17 cellular contexts compared by ENCODE assay signal in the genomic region with DNA sequence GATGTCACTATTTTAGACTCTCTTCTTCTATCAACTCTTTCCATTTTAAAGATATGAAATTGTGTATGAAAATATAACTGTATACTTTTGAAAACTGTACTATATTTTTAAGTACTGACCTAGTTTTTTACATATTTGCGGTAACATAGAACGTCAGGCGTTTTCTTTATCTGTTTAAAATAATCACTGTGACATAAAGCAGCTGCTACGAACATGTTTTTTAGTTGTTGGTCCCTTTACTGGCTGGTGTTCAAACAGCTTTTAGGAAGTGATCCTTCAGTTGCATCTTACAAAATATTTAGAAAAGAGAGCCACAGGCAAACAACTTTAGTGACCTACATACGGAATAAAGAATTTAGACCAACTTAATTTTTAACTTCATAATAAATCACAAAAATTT.
DNase-seq lines count a peak whose midpoint lies in the region; ATAC-seq, FAIRE-seq and TF ChIP-seq lines count a peak whose summit lies in the region.
"Had no signal": no experiment of that assay in that cellular context is flagged by ENCODE, and none has a peak within 500 bp of the region (broad histone marks: within the 10 kb centered on the region; RNA-seq: fewer than 3 reads in every experiment).

No MANE protein-coding gene starts in this region.

- peak; percentile 39 for ATAC-seq in Right ventricle myocardium inferior
- no peak for ATAC-seq in WTC11

- no peaks in the 10 kb centered on the region for H3K36me3 ChIP-seq in vagina

- no peaks in the 10 kb centered on the region for H3K9me3 ChIP-seq in vagina
- H3K9me3 ChIP-seq: thyroid gland had no signal

- H3K4me1 Mint-ChIP-seq in WTC11 = peaks cover 20% of the 10 kb centered on the region
- H3K4me1 Mint-ChIP-seq: activated CD4-positive, alpha-beta T cell treated with anti-CD3 and anti-CD28 coated beads, Interleukin-2, amount 10 ng/mL, durations not matched to agents 7 days and 5 days had no signal

- DNase-seq in Right ventricle myocardium inferior (ENCODE audit: missing footprints) (no peak), cardiac septum (ENCODE audit: low spot score) (no peak), fibroblast of gingiva (ENCODE audit: low read depth) (peak; percentile 60), myocyte (ENCODE audit: low read depth) (peak; percentile 60), vagina (ENCODE audit: extremely low spot score in 2 of 2) (no peak), activated gamma-delta T cell treated with Interleukin-2 at 50 U/mL for 16 hours (no peak), RCC 7860 (ENCODE audit: low spot score) (no peak), WTC11 (ENCODE audit: low spot score) (no peak)
- DNase-seq: activated CD4-positive, alpha-beta T cell treated with anti-CD3 and anti-CD28 coated beads, Interleukin-2, amount 10 ng/mL, durations not matched to agents 7 days and 5 days; amygdala; CD4-positive, CD25-positive, alpha-beta regulatory T cell; islet precursor cell; NCI-H2081 treated with DMSO at 0.1 percent for 48 hours; stimulated activated CD4-positive, alpha-beta T cell treated with anti-CD3 and anti-CD28 coated beads, Interleukin-1b, Interleukin-23, amount 100 ng/mL, for 48 hours; thyroid gland had no signal

- H3K27me3 ChIP-seq in vagina = no peaks in the 10 kb centered on the region
- H3K27me3 ChIP-seq: thyroid gland had no signal

- peak overlapping the region; percentile 89 for H3K27ac ChIP-seq in vagina
- H3K27ac ChIP-seq: 22Rv1, parathyroid adenoma had no signal

- intact Hi-C loops in Right ventricle myocardium inferior (cut with DNase I) = no loop called here
- intact Hi-C loops in cardiac septum (cut with DNase I) = loop anchor here (5.0 kb wide), 1 partner anchor 134 kb away; no protein-coding TSS in a partner anchor
- intact Hi-C loops in vagina (cut with DNase I) = no loop called here

- H3K27me3 Mint-ChIP-seq in WTC11 (ENCODE audit: low read depth) = no peaks in the 10 kb centered on the region
- H3K27me3 Mint-ChIP-seq: activated CD4-positive, alpha-beta T cell treated with anti-CD3 and anti-CD28 coated beads, Interleukin-2, amount 10 ng/mL, durations not matched to agents 7 days and 5 days; CD4-positive, CD25-positive, alpha-beta regulatory T cell had no signal

- H3K4me1 ChIP-seq in vagina = peaks cover 86% of the 10 kb centered on the region

- H3K27ac Mint-ChIP-seq in WTC11 = no peak overlapping the region
- H3K27ac Mint-ChIP-seq: activated CD4-positive, alpha-beta T cell treated with anti-CD3 and anti-CD28 coated beads, Interleukin-2, amount 10 ng/mL, durations not matched to agents 7 days and 5 days; CD4-positive, CD25-positive, alpha-beta regulatory T cell had no signal

- no peak overlapping the region for H3K4me3 Mint-ChIP-seq in WTC11
- H3K4me3 Mint-ChIP-seq: activated CD4-positive, alpha-beta T cell treated with anti-CD3 and anti-CD28 coated beads, Interleukin-2, amount 10 ng/mL, durations not matched to agents 7 days and 5 days; CD4-positive, CD25-positive, alpha-beta regulatory T cell had no signal

- H3K36me3 Mint-ChIP-seq in WTC11 = peaks cover under 1% of the 10 kb centered on the region; the same call in 1 of the 2 replicates

- no peaks in the 10 kb centered on the region for H3K9me3 Mint-ChIP-seq in WTC11
- H3K9me3 Mint-ChIP-seq: activated CD4-positive, alpha-beta T cell treated with anti-CD3 and anti-CD28 coated beads, Interleukin-2, amount 10 ng/mL, durations not matched to agents 7 days and 5 days; CD4-positive, CD25-positive, alpha-beta regulatory T cell had no signal

- FAIRE-seq in RCC 7860 (lab: Jason Lieb, UNC) = no peak

- CTCF ChIA-PET in WTC11 (lab: Charles Lee) = no interaction called here

- no peak for TF ChIP-seq POLR2A in vagina (IDR thresholded peaks at IDR 0.05)

- no peak overlapping the region for H3K4me3 ChIP-seq in vagina
- H3K4me3 ChIP-seq: thyroid gland had no signal

- POLR2A ChIA-PET in WTC11 (lab: Charles Lee) = no interaction called here

- TF ChIP-seq CTCF in vagina (IDR thresholded peaks at IDR 0.05) (no peak), WTC11 (IDR thresholded peaks at IDR 0.05) (no peak)

TF ChIP-seq in WTC11, 78 proteins besides CTCF, POLR2A, EP300 and RAD21 (continues in another document):
- TF ChIP-seq IRF2 (CRISPR knock-in tag; IDR thresholded peaks at IDR 0.05; ENCODE audit: borderline replicate concordance, low read depth) = no peak
- TF ChIP-seq ZNF423 (CRISPR knock-in tag; IDR thresholded peaks at IDR 0.05) = no peak
- TF ChIP-seq ZBTB21 (CRISPR knock-in tag; IDR thresholded peaks at IDR 0.05; ENCODE audit: borderline replicate concordance) = no peak
- TF ChIP-seq, protein P1, sequence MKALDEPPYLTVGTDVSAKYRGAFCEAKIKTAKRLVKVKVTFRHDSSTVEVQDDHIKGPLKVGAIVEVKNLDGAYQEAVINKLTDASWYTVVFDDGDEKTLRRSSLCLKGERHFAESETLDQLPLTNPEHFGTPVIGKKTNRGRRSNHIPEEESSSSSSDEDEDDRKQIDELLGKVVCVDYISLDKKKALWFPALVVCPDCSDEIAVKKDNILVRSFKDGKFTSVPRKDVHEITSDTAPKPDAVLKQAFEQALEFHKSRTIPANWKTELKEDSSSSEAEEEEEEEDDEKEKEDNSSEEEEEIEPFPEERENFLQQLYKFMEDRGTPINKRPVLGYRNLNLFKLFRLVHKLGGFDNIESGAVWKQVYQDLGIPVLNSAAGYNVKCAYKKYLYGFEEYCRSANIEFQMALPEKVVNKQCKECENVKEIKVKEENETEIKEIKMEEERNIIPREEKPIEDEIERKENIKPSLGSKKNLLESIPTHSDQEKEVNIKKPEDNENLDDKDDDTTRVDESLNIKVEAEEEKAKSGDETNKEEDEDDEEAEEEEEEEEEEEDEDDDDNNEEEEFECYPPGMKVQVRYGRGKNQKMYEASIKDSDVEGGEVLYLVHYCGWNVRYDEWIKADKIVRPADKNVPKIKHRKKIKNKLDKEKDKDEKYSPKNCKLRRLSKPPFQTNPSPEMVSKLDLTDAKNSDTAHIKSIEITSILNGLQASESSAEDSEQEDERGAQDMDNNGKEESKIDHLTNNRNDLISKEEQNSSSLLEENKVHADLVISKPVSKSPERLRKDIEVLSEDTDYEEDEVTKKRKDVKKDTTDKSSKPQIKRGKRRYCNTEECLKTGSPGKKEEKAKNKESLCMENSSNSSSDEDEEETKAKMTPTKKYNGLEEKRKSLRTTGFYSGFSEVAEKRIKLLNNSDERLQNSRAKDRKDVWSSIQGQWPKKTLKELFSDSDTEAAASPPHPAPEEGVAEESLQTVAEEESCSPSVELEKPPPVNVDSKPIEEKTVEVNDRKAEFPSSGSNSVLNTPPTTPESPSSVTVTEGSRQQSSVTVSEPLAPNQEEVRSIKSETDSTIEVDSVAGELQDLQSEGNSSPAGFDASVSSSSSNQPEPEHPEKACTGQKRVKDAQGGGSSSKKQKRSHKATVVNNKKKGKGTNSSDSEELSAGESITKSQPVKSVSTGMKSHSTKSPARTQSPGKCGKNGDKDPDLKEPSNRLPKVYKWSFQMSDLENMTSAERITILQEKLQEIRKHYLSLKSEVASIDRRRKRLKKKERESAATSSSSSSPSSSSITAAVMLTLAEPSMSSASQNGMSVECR (CRISPR knock-in tag; IDR thresholded peaks at IDR 0.05; ENCODE audit: borderline replicate concordance) = no peak
- TF ChIP-seq, protein P2, sequence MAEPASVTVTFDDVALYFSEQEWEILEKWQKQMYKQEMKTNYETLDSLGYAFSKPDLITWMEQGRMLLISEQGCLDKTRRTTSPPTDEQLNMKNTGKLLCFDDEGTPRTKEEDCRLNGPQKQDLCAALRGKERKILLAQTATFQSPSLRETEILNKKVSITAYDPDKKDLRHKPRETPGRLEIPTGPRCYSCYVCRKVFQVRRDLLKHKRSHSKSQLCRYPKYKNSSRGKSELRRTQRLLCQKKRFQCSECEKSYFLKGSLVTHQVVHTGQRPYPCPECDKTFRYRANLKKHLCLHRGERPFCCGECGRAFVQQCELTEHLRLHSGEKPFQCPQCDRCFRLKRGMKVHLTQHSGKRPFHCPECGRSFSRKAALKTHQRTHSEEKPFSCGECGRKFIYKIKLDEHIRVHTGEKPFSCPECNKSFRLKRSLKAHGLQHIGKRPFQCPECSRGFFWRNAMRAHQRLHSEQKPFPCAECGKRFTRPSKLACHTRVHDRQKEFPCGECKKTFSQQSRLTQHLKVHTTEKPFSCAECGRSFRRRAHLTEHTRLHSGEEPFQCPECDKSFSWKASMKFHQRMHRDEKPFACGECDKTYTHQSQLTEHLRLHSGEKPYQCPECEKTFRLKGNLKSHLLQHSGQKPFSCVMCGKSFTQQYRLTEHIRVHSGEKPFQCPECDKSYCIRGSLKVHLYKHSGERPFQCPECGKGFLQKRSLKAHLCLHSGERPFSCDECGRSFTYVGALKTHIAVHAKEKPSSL (CRISPR knock-in tag; conservative IDR thresholded peaks at IDR 0.05) = no peak
- TF ChIP-seq, protein P3, sequence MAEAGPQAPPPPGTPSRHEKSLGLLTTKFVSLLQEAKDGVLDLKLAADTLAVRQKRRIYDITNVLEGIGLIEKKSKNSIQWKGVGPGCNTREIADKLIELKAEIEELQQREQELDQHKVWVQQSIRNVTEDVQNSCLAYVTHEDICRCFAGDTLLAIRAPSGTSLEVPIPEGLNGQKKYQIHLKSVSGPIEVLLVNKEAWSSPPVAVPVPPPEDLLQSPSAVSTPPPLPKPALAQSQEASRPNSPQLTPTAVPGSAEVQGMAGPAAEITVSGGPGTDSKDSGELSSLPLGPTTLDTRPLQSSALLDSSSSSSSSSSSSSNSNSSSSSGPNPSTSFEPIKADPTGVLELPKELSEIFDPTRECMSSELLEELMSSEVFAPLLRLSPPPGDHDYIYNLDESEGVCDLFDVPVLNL (CRISPR knock-in tag; IDR thresholded peaks at IDR 0.05; ENCODE audit: borderline replicate concordance, low read depth) = no peak
- TF ChIP-seq SP1 (CRISPR knock-in tag; conservative IDR thresholded peaks at IDR 0.05) = no peak
- TF ChIP-seq EMX1 (CRISPR knock-in tag; IDR thresholded peaks at IDR 0.05) = no peak
- TF ChIP-seq ELF4 (CRISPR knock-in tag; IDR thresholded peaks at IDR 0.05; ENCODE audit: low read depth) = no peak
- TF ChIP-seq, protein P4, sequence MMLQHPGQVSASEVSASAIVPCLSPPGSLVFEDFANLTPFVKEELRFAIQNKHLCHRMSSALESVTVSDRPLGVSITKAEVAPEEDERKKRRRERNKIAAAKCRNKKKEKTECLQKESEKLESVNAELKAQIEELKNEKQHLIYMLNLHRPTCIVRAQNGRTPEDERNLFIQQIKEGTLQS (CRISPR knock-in tag; conservative IDR thresholded peaks at IDR 0.05) = no peak
- TF ChIP-seq ZNF263 (CRISPR knock-in tag; IDR thresholded peaks at IDR 0.05; ENCODE audit: low read depth) = no peak
- no peak for TF ChIP-seq MXD4 (CRISPR knock-in tag; IDR thresholded peaks at IDR 0.05; ENCODE audit: borderline replicate concordance)
- no peak for TF ChIP-seq ATF1 (CRISPR knock-in tag; IDR thresholded peaks at IDR 0.05)
- TF ChIP-seq ZNF671 (CRISPR knock-in tag; IDR thresholded peaks at IDR 0.05) = no peak
- TF ChIP-seq HMGA2 (CRISPR knock-in tag; IDR thresholded peaks at IDR 0.05) = no peak
- TF ChIP-seq NR2C2 (CRISPR knock-in tag; IDR thresholded peaks at IDR 0.05) = no peak
- no peak for TF ChIP-seq CBFB (CRISPR knock-in tag; IDR thresholded peaks at IDR 0.05; ENCODE audit: low read depth)

Comparison
In these comparisons a context has a peak if more than half of its experiments do, and no peak if none do; other contexts are left out.
1. DNase-seq: peak in fibroblast of gingiva (single experiment) and myocyte (single experiment); none in Right ventricle myocardium inferior (single experiment), cardiac septum (single experiment), vagina (0 of 2), activated gamma-delta T cell treated with Interleukin-2 at 50 U/mL for 16 hours (single experiment), RCC 7860 (single experiment) and WTC11 (single experiment).